Comparison of ENCODE assay signal across 1 cellular context in the genomic region with DNA sequence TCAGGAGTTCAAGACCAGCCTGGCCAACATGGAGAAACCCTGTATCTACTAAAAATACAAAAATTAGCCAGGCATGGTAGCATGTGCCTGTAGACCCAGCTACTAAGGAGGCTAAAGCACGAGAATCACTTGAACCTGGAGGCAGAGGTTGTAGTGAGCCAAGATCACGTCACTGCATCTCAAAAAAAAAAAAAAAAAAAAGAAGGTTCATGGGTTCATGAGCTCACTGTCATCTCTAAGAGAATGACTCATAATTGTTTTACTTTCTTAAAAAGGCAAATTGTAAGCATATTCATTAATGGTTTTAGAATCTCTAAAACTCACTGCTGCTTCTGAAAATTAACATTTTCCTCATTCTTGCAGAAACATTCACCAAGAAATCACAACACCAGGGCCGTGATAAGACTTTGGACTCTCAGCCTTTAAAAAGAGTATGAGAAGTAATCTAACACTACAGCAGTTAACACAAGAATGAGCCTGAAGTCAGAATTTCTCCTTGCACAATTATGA.
TF ChIP-seq lines count a peak whose summit lies in the region.

No MANE protein-coding gene starts in this region.

TF ChIP-seq in GM23338, 12 proteins besides CTCF, POLR2A, EP300 and RAD21 (continued from another document):
- TF ChIP-seq, protein P1, sequence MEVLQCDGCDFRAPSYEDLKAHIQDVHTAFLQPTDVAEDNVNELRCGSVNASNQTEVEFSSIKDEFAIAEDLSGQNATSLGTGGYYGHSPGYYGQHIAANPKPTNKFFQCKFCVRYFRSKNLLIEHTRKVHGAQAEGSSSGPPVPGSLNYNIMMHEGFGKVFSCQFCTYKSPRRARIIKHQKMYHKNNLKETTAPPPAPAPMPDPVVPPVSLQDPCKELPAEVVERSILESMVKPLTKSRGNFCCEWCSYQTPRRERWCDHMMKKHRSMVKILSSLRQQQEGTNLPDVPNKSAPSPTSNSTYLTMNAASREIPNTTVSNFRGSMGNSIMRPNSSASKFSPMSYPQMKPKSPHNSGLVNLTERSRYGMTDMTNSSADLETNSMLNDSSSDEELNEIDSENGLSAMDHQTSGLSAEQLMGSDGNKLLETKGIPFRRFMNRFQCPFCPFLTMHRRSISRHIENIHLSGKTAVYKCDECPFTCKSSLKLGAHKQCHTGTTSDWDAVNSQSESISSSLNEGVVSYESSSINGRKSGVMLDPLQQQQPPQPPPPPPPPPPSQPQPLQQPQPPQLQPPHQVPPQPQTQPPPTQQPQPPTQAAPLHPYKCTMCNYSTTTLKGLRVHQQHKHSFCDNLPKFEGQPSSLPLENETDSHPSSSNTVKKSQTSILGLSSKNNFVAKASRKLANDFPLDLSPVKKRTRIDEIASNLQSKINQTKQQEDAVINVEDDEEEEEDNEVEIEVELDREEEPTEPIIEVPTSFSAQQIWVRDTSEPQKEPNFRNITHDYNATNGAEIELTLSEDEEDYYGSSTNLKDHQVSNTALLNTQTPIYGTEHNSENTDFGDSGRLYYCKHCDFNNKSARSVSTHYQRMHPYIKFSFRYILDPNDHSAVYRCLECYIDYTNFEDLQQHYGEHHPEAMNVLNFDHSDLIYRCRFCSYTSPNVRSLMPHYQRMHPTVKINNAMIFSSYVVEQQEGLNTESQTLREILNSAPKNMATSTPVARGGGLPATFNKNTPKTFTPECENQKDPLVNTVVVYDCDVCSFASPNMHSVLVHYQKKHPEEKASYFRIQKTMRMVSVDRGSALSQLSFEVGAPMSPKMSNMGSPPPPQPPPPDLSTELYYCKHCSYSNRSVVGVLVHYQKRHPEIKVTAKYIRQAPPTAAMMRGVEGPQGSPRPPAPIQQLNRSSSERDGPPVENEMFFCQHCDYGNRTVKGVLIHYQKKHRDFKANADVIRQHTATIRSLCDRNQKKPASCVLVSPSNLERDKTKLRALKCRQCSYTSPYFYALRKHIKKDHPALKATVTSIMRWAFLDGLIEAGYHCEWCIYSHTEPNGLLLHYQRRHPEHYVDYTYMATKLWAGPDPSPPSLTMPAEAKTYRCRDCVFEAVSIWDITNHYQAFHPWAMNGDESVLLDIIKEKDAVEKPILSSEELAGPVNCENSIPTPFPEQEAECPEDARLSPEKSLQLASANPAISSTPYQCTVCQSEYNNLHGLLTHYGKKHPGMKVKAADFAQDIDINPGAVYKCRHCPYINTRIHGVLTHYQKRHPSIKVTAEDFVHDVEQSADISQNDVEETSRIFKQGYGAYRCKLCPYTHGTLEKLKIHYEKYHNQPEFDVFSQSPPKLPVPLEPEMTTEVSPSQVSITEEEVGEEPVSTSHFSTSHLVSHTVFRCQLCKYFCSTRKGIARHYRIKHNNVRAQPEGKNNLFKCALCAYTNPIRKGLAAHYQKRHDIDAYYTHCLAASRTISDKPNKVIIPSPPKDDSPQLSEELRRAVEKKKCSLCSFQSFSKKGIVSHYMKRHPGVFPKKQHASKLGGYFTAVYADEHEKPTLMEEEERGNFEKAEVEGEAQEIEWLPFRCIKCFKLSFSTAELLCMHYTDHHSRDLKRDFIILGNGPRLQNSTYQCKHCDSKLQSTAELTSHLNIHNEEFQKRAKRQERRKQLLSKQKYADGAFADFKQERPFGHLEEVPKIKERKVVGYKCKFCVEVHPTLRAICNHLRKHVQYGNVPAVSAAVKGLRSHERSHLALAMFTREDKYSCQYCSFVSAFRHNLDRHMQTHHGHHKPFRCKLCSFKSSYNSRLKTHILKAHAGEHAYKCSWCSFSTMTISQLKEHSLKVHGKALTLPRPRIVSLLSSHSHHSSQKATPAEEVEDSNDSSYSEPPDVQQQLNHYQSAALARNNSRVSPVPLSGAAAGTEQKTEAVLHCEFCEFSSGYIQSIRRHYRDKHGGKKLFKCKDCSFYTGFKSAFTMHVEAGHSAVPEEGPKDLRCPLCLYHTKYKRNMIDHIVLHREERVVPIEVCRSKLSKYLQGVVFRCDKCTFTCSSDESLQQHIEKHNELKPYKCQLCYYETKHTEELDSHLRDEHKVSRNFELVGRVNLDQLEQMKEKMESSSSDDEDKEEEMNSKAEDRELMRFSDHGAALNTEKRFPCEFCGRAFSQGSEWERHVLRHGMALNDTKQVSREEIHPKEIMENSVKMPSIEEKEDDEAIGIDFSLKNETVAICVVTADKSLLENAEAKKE (CRISPR knock-in tag; IDR thresholded peaks at IDR 0.05): no peak
- TF ChIP-seq JUNB (IDR thresholded peaks at IDR 0.05; ENCODE audit: unreplicated experiment) (no peak), ZNF114 (CRISPR knock-in tag; IDR thresholded peaks at IDR 0.05) (no peak), CREB1 (CRISPR knock-in tag; IDR thresholded peaks at IDR 0.05; ENCODE audit: low read depth) (no peak), STAT1 (IDR thresholded peaks at IDR 0.05; ENCODE audit: unreplicated experiment) (no peak), ZNF331 (CRISPR knock-in tag; IDR thresholded peaks at IDR 0.05; ENCODE audit: low read depth) (no peak), EZH2 (IDR thresholded peaks at IDR 0.05; ENCODE audit: low read depth, unreplicated experiment) (no peak), POLR2AphosphoS5 (IDR thresholded peaks at IDR 0.05; ENCODE audit: low read depth) (no peak)
